Comparison of ENCODE assay signal across 14 cellular contexts in genomic region chr12:95006206-95006605, GRCh38. TPM values are rescaled to one million over a fixed set of nuclear protein-coding genes. Genes with fewer than 3 reads are reported as not detected.
DNase-seq lines count a peak whose midpoint lies in the region; ATAC-seq and TF ChIP-seq lines count a peak whose summit lies in the region.
"Had no signal": no experiment of that assay in that cellular context is flagged by ENCODE, and none has a peak within 500 bp of the region (broad histone marks: within the 10 kb centered on the region; RNA-seq: fewer than 3 reads in every experiment).

No MANE protein-coding gene starts in this region.

- no peaks in the 10 kb centered on the region for H3K27me3 Mint-ChIP-seq in activated naive CD4-positive, alpha-beta T cell treated with anti-CD3 and anti-CD28 coated beads, Interleukin-2, amount 10 ng/mL, durations not matched to agents 7 days and 5 days
- peaks cover 2% of the 10 kb centered on the region for H3K27me3 Mint-ChIP-seq in CD4-positive, CD25-positive, alpha-beta regulatory T cell
- H3K27me3 Mint-ChIP-seq in Caco-2 (ENCODE audit: insufficient read depth, unreplicated experiment) (no peaks in the 10 kb centered on the region), immature natural killer cell (ENCODE audit: low read depth in 3 of 3) (peaks cover 7 to 18% (median 11%) of the 10 kb centered on the region in 3 donors)
- no peaks in the 10 kb centered on the region for H3K27me3 Mint-ChIP-seq in naive thymus-derived CD8-positive, alpha-beta T cell

- peaks cover 26% of the 10 kb centered on the region for H3K36me3 Mint-ChIP-seq in activated naive CD4-positive, alpha-beta T cell treated with anti-CD3 and anti-CD28 coated beads, Interleukin-2, amount 10 ng/mL, durations not matched to agents 7 days and 5 days
- H3K36me3 Mint-ChIP-seq in CD4-positive, CD25-positive, alpha-beta regulatory T cell, result peaks cover 13% of the 10 kb centered on the region
- no peaks in the 10 kb centered on the region for H3K36me3 Mint-ChIP-seq in Caco-2 (ENCODE audit: insufficient read depth, unreplicated experiment)
- peaks cover 8 to 28% (median 10%) of the 10 kb centered on the region in 3 donors for H3K36me3 Mint-ChIP-seq in naive thymus-derived CD8-positive, alpha-beta T cell
- H3K36me3 Mint-ChIP-seq in immature natural killer cell, result peaks cover 0 to 14% (median 3%) of the 10 kb centered on the region in 3 donors

- H3K9me3 ChIP-seq in CD4-positive, CD25-positive, alpha-beta regulatory T cell (ENCODE audit: control insufficient read depth in 2 of 2, low read length in 2 of 2), result peaks cover 21 to 29% of the 10 kb centered on the region in 2 experiments
- H3K9me3 ChIP-seq in Caco-2, result peaks cover 9% of the 10 kb centered on the region; the same call in 1 of the 2 replicates

- H3K27ac Mint-ChIP-seq in activated naive CD4-positive, alpha-beta T cell treated with anti-CD3 and anti-CD28 coated beads, Interleukin-2, amount 10 ng/mL, durations not matched to agents 7 days and 5 days, result peak overlapping the region; percentile 38
- peak overlapping the region in 2 of 3 donors; percentile 15 to 50 for H3K27ac Mint-ChIP-seq in CD4-positive, CD25-positive, alpha-beta regulatory T cell
- H3K27ac Mint-ChIP-seq in Caco-2 (ENCODE audit: unreplicated experiment) (no peak overlapping the region), immature natural killer cell (no peak overlapping the region)
- peak overlapping the region; percentile 27 to 86 (median 61) for H3K27ac Mint-ChIP-seq in naive thymus-derived CD8-positive, alpha-beta T cell

- CTCF ChIA-PET in activated naive CD4-positive, alpha-beta T cell treated with anti-CD3 and anti-CD28 coated beads, Interleukin-2, amount 10 ng/mL, durations not matched to agents 7 days and 5 days (lab: Charles Lee), result no interaction called here
- CTCF ChIA-PET in Caco-2 (lab: Charles Lee), result no interaction called here

- TSS peak; percentile 11 for BruUV-seq in Caco-2 (replicated peaks; lab: Mats Ljungman, UMichigan)

- H3K9me3 Mint-ChIP-seq in activated naive CD4-positive, alpha-beta T cell treated with anti-CD3 and anti-CD28 coated beads, Interleukin-2, amount 10 ng/mL, durations not matched to agents 7 days and 5 days, result peaks cover 23% of the 10 kb centered on the region
- H3K9me3 Mint-ChIP-seq in CD4-positive, CD25-positive, alpha-beta regulatory T cell, result peaks cover 2 to 23% (median 9%) of the 10 kb centered on the region in 7 donors
- peaks cover 18% of the 10 kb centered on the region for H3K9me3 Mint-ChIP-seq in Caco-2 (ENCODE audit: unreplicated experiment)
- H3K9me3 Mint-ChIP-seq in naive thymus-derived CD8-positive, alpha-beta T cell, result peaks cover 7 to 41% (median 13%) of the 10 kb centered on the region in 9 donors
- peaks cover 2 to 14% (median 9%) of the 10 kb centered on the region in 6 donors for H3K9me3 Mint-ChIP-seq in immature natural killer cell

- H3K4me1 ChIP-seq in CD4-positive, CD25-positive, alpha-beta regulatory T cell (ENCODE audit: control insufficient read depth, insufficient read depth, low read length, poor library complexity, severe bottlenecking), result peaks cover 21% of the 10 kb centered on the region
- H3K4me1 ChIP-seq in Caco-2, result peaks cover 4% of the 10 kb centered on the region; the same call in 1 of the 2 replicates

- H3K4me3 ChIP-seq in CD4-positive, CD25-positive, alpha-beta regulatory T cell (ENCODE audit: low read depth, low read length), result no peak overlapping the region
- no peak overlapping the region for H3K4me3 ChIP-seq in Caco-2 (ENCODE audit: low read depth, low read length)
- H3K4me3 ChIP-seq: BLaER1, HAP-1 had no signal

- intact Hi-C loops in Caco-2 (cut with micrococcal nuclease; ENCODE audit: unreplicated experiment) (no loop called here), head of caudate nucleus (cut with DNase I) (no loop called here)

- no peak for TF ChIP-seq CTCF in Caco-2 (IDR thresholded peaks at IDR 0.05; ENCODE audit: insufficient read depth in 1 of 2, low read depth in 1 of 2, low read length in 1 of 2, severe bottlenecking in 1 of 2, unreplicated experiment in 1 of 2)

- H3K27ac ChIP-seq in CD4-positive, CD25-positive, alpha-beta regulatory T cell (ENCODE audit: insufficient read depth, low read length, poor library complexity, severe bottlenecking), result no peak overlapping the region
- H3K27ac ChIP-seq: BLaER1 had no signal

- no peak overlapping the region for H3K4me3 Mint-ChIP-seq in activated naive CD4-positive, alpha-beta T cell treated with anti-CD3 and anti-CD28 coated beads, Interleukin-2, amount 10 ng/mL, durations not matched to agents 7 days and 5 days
- H3K4me3 Mint-ChIP-seq in CD4-positive, CD25-positive, alpha-beta regulatory T cell, result peak overlapping the region in 2 of 4 donors; percentile 14 to 88
- H3K4me3 Mint-ChIP-seq in Caco-2 (ENCODE audit: unreplicated experiment), result no peak overlapping the region
- H3K4me3 Mint-ChIP-seq in naive thymus-derived CD8-positive, alpha-beta T cell, result peak overlapping the region in 7 of 10 donors; percentile 1 to 43 (median 15)
- H3K4me3 Mint-ChIP-seq in immature natural killer cell, result no peak overlapping the region

- H3K4me1 Mint-ChIP-seq in activated naive CD4-positive, alpha-beta T cell treated with anti-CD3 and anti-CD28 coated beads, Interleukin-2, amount 10 ng/mL, durations not matched to agents 7 days and 5 days, result peaks cover 32% of the 10 kb centered on the region
- H3K4me1 Mint-ChIP-seq in CD4-positive, CD25-positive, alpha-beta regulatory T cell, result peaks cover 15 to 42% (median 22%) of the 10 kb centered on the region in 4 donors
- H3K4me1 Mint-ChIP-seq in Caco-2 (ENCODE audit: low read depth, unreplicated experiment) (peaks cover 12% of the 10 kb centered on the region), immature natural killer cell (peaks cover 22 to 28% of the 10 kb centered on the region in 2 donors)
- peaks cover 12 to 42% (median 37%) of the 10 kb centered on the region in 4 donors for H3K4me1 Mint-ChIP-seq in naive thymus-derived CD8-positive, alpha-beta T cell

- DNase-seq in activated naive CD4-positive, alpha-beta T cell treated with anti-CD3 and anti-CD28 coated beads, Interleukin-2, amount 10 ng/mL, durations not matched to agents 7 days and 5 days, result no peak
- no peak for DNase-seq in activated naive CD4-positive, alpha-beta T cell (lab: John Stamatoyannopoulos, UW)
- DNase-seq in CD4-positive, CD25-positive, alpha-beta regulatory T cell, result peak in 1 of 3 donors; percentile 53
- DNase-seq in Caco-2 (no peak), head of caudate nucleus (no peak), immature natural killer cell (no peak)
- DNase-seq in naive thymus-derived CD8-positive, alpha-beta T cell, result peak in 2 of 10 donors; percentile 43 to 44
- DNase-seq: 8988T, AML-193, COR-L47, DND-41, GDM1 had no signal

- no peaks in the 10 kb centered on the region for H3K36me3 ChIP-seq in CD4-positive, CD25-positive, alpha-beta regulatory T cell (ENCODE audit: control insufficient read depth, insufficient read depth, low read length)
- H3K36me3 ChIP-seq in Caco-2 (ENCODE audit: control insufficient read depth, insufficient read depth, low read length), result no peaks in the 10 kb centered on the region

- no peak for ATAC-seq in CD4-positive, CD25-positive, alpha-beta regulatory T cell (ENCODE audit: low read depth in 2 of 2)
- no peak for ATAC-seq in naive thymus-derived CD8-positive, alpha-beta T cell

- POLR2A ChIA-PET in Caco-2 (lab: Charles Lee), result no interaction called here
- POLR2A ChIA-PET in naive thymus-derived CD8-positive, alpha-beta T cell (lab: Charles Lee), result no interaction called here

- H3K27me3 ChIP-seq in CD4-positive, CD25-positive, alpha-beta regulatory T cell (ENCODE audit: control insufficient read depth, insufficient read depth, low read length), result no peaks in the 10 kb centered on the region
- no peaks in the 10 kb centered on the region for H3K27me3 ChIP-seq in Caco-2 (replicated peaks; ENCODE audit: control insufficient read depth, insufficient read depth, low read length)
- H3K27me3 ChIP-seq: BLaER1 had no signal

RNA-seq across cellular contexts. Expression of gene NDUFA12, which starts 2.7 kb away (rescaled TPM):
- 67.6 TPM for total RNA-seq in CD4-positive, CD25-positive, alpha-beta regulatory T cell
- polyA plus RNA-seq in CD4-positive, CD25-positive, alpha-beta regulatory T cell, result 100 to 1,000 TPM; 264 to 488 (median 327) TPM
- total RNA-seq in Caco-2 (2022), result 122 and 131 TPM in 2 replicates
- 10 to 100 TPM; 67.5 to 68.4 TPM for total RNA-seq in naive thymus-derived CD8-positive, alpha-beta T cell
- 100 to 1,000 TPM; 282 to 364 (median 294) TPM for polyA plus RNA-seq in naive thymus-derived CD8-positive, alpha-beta T cell
- polyA plus RNA-seq in immature natural killer cell, result 100 to 1,000 TPM; 345 to 618 (median 351) TPM

Comparison
In these comparisons a context has a peak if more than half of its experiments do, and no peak if none do; other contexts are left out.
1. H3K27ac Mint-ChIP-seq: peak in activated naive CD4-positive, alpha-beta T cell treated with anti-CD3 and anti-CD28 coated beads, Interleukin-2, amount 10 ng/mL, durations not matched to agents 7 days and 5 days (single experiment), CD4-positive, CD25-positive, alpha-beta regulatory T cell (2 of 3) and naive thymus-derived CD8-positive, alpha-beta T cell (10 of 10); none in Caco-2 (single experiment) and immature natural killer cell (0 of 6).
2. H3K4me3 Mint-ChIP-seq: peak in naive thymus-derived CD8-positive, alpha-beta T cell (7 of 10); none in activated naive CD4-positive, alpha-beta T cell treated with anti-CD3 and anti-CD28 coated beads, Interleukin-2, amount 10 ng/mL, durations not matched to agents 7 days and 5 days (single experiment), Caco-2 (single experiment) and immature natural killer cell (0 of 5).